15 cellular contexts compared by ENCODE assay signal in the genomic region with DNA sequence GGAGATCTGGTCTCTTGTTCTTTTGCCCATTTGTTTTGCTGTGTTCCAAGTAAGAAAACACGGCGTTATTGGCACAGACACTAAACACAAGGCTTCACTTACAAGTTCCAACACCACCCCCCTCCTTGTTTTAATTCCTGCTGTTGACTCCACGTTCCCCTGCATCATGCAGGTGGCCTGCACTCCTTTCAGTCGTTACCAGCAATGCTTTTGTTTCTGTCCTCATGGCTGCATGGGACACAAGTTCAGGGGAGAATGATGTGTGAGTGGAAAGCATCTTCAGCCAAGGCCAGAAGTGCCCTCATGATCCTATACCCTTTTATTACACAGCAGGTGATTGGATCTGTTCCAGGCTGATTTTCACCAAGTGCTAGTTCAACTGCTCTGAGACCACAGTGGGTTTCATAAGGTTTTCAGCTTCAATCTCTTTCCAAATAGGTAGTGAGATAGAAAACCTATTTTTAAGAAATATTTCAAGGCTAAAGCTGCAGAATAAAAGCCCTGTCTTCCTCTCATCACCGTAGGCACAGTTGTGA.
DNase-seq lines count a peak whose midpoint lies in the region; ATAC-seq and TF ChIP-seq lines count a peak whose summit lies in the region.
"Had no signal": no experiment of that assay in that cellular context is flagged by ENCODE, and none has a peak within 500 bp of the region (broad histone marks: within the 10 kb centered on the region; RNA-seq: fewer than 3 reads in every experiment).

No MANE protein-coding gene starts in this region.

- H3K27me3 ChIP-seq in right atrium auricular region (no peaks in the 10 kb centered on the region), dorsolateral prefrontal cortex (no peaks in the 10 kb centered on the region)
- H3K27me3 ChIP-seq: BLaER1 treated with 17β-estradiol and CSF1 and Interleukin-3, amounts not matched to agents 10 nM and 100 nM had no signal

- no peak overlapping the region for H3K4me3 ChIP-seq in right atrium auricular region
- no peak overlapping the region for H3K4me3 ChIP-seq in dorsolateral prefrontal cortex
- H3K4me3 ChIP-seq: BLaER1 treated with 17β-estradiol and CSF1 and Interleukin-3, amounts not matched to agents 10 nM and 100 nM had no signal

- no peaks in the 10 kb centered on the region for H3K9me3 ChIP-seq in right atrium auricular region

- ATAC-seq in left cardiac atrium = no peak

- intact Hi-C loops in left cardiac atrium (cut with DNase I) = no loop called here
- intact Hi-C loops in dorsolateral prefrontal cortex (cut with DNase I) = no loop called here

- TF ChIP-seq CTCF in right atrium auricular region (IDR thresholded peaks at IDR 0.05) (no peak), dorsolateral prefrontal cortex (IDR thresholded peaks at IDR 0.05 in 54 of 56, conservative IDR thresholded peaks at IDR 0.05 in 2 of 56; ENCODE audit: low read depth in 1 of 56, partially characterized antibody in 56 of 56) (no peak)

- DNase-seq in NCI-H1105 treated with DMSO at 0.1 percent for 48 hours (lab: John Stamatoyannopoulos, UW) (peak; percentile 72), NCI-H1105 (lab: John Stamatoyannopoulos, UW) (no peak), right atrium auricular region (ENCODE audit: low spot score) (peak; percentile 11), left cardiac atrium (no peak), dorsolateral prefrontal cortex (no peak), HK-2 (ENCODE audit: unreplicated experiment) (no peak), GOT3 (lab: John Stamatoyannopoulos, UW) (no peak)
- DNase-seq: EL, HCEC 1CT, NCI-H1694, NCI-H226, NCI-H774 had no signal

- H3K4me1 ChIP-seq in right atrium auricular region = no peaks in the 10 kb centered on the region

- H3K27ac ChIP-seq in right atrium auricular region (no peak overlapping the region), dorsolateral prefrontal cortex (peak overlapping the region in 43 of 59 donors; percentile 8 to 87 (median 60)), temporal lobe (ENCODE audit: low read depth, low read length) (peak overlapping the region; percentile 51)
- H3K27ac ChIP-seq: 22Rv1; BLaER1 treated with 17β-estradiol and CSF1 and Interleukin-3, amounts not matched to agents 10 nM and 100 nM had no signal

- H3K36me3 ChIP-seq in right atrium auricular region = no peaks in the 10 kb centered on the region
- H3K36me3 ChIP-seq: BLaER1 treated with 17β-estradiol and CSF1 and Interleukin-3, amounts not matched to agents 10 nM and 100 nM had no signal

Comparison
In these comparisons a context has a peak if more than half of its experiments do, and no peak if none do; other contexts are left out.
1. DNase-seq: peak in NCI-H1105 treated with DMSO at 0.1 percent for 48 hours (single experiment) and right atrium auricular region (single experiment); none in NCI-H1105 (single experiment), left cardiac atrium (single experiment), dorsolateral prefrontal cortex (0 of 10), HK-2 (single experiment) and GOT3 (single experiment).
2. H3K27ac ChIP-seq: peak in dorsolateral prefrontal cortex (43 of 59) and temporal lobe (single experiment); none in right atrium auricular region (0 of 2).